17 cellular contexts compared by ENCODE assay signal in genomic region chr12:65493893-65494205, GRCh38.
DNase-seq lines count a peak whose midpoint lies in the region; FAIRE-seq and TF ChIP-seq lines count a peak whose summit lies in the region.
"Had no signal": no experiment of that assay in that cellular context is flagged by ENCODE, and none has a peak within 500 bp of the region (broad histone marks: within the 10 kb centered on the region; RNA-seq: fewer than 3 reads in every experiment).

No MANE protein-coding gene starts in this region.

- H3K36me3 Mint-ChIP-seq in activated CD4-positive, alpha-beta memory T cell treated with anti-CD3 and anti-CD28 coated beads, Interleukin-2, amount 10 ng/mL, durations not matched to agents 7 days and 5 days (ENCODE audit: low read depth), result no peaks in the 10 kb centered on the region
- H3K36me3 Mint-ChIP-seq: CD14-positive monocyte had no signal

- POLR2A ChIA-PET in activated CD4-positive, alpha-beta memory T cell treated with anti-CD3 and anti-CD28 coated beads, Interleukin-2, amount 10 ng/mL, durations not matched to agents 7 days and 5 days (lab: Charles Lee), result no interaction called here

- TF ChIP-seq CTCF in neutrophil (IDR thresholded peaks at IDR 0.05) (no peak), uterus (IDR thresholded peaks at IDR 0.05) (no peak), dorsolateral prefrontal cortex (IDR thresholded peaks at IDR 0.05 in 54 of 56, conservative IDR thresholded peaks at IDR 0.05 in 2 of 56; ENCODE audit: low read depth in 1 of 56, partially characterized antibody in 56 of 56) (no peak)

- no peak overlapping the region for H3K4me3 Mint-ChIP-seq in activated CD4-positive, alpha-beta memory T cell treated with anti-CD3 and anti-CD28 coated beads, Interleukin-2, amount 10 ng/mL, durations not matched to agents 7 days and 5 days
- H3K4me3 Mint-ChIP-seq: CD14-positive monocyte had no signal

- no peaks in the 10 kb centered on the region for H3K27me3 Mint-ChIP-seq in activated CD4-positive, alpha-beta memory T cell treated with anti-CD3 and anti-CD28 coated beads, Interleukin-2, amount 10 ng/mL, durations not matched to agents 7 days and 5 days

- H3K4me3 ChIP-seq in neutrophil (ENCODE audit: low read depth in 1 of 2, low read length in 1 of 2) (no peak overlapping the region), uterus (no peak overlapping the region), dorsolateral prefrontal cortex (no peak overlapping the region)
- H3K4me3 ChIP-seq: A549 had no signal

- CTCF ChIA-PET in activated CD4-positive, alpha-beta memory T cell treated with anti-CD3 and anti-CD28 coated beads, Interleukin-2, amount 10 ng/mL, durations not matched to agents 7 days and 5 days (lab: Charles Lee), result no interaction called here

- FAIRE-seq in H54 (lab: Jason Lieb, UNC) (peak; percentile 71), RCC 7860 (lab: Jason Lieb, UNC) (no peak)
- FAIRE-seq: A549 had no signal

- DNase-seq in H54 (ENCODE audit: insufficient read length, low spot score) (no peak), RCC 7860 (ENCODE audit: low spot score) (peak; percentile 45), kidney tubule cell (ENCODE audit: low spot score) (peak; percentile 65), uterus (no peak), cerebellum (ENCODE audit: low spot score) (no peak), dorsolateral prefrontal cortex (no peak)
- no peak for DNase-seq in activated CD4-positive, alpha-beta memory T cell treated with anti-CD3 and anti-CD28 coated beads, Interleukin-2, amount 10 ng/mL, durations not matched to agents 7 days and 5 days
- DNase-seq: COR-L47, HCEC 1CT, NCI-H1417, NCI-H187 treated with DMSO at 0.1 percent for 48 hours, NCI-H446, NCI-H69, SHP77 had no signal

- no peak for TF ChIP-seq POLR2A in H54 (IDR thresholded peaks at IDR 0.05; ENCODE audit: low read depth, low read length)
- TF ChIP-seq POLR2A in uterus (IDR thresholded peaks at IDR 0.05), result no peak

- H3K27ac ChIP-seq in neutrophil (peak overlapping the region; percentile 53), uterus (no peak overlapping the region), dorsolateral prefrontal cortex (no peak overlapping the region)
- H3K27ac ChIP-seq: A549 had no signal

- no peaks in the 10 kb centered on the region for H3K27me3 ChIP-seq in neutrophil
- no peaks in the 10 kb centered on the region for H3K27me3 ChIP-seq in uterus
- H3K27me3 ChIP-seq in dorsolateral prefrontal cortex, result peaks cover 0 to 19% (median 0%) of the 10 kb centered on the region in 45 donors

- intact Hi-C loops in uterus (cut with DNase I; ENCODE audit: low total_unique reads), result no loop called here
- intact Hi-C loops in dorsolateral prefrontal cortex (cut with DNase I), result no loop called here

- H3K9me3 Mint-ChIP-seq in activated CD4-positive, alpha-beta memory T cell treated with anti-CD3 and anti-CD28 coated beads, Interleukin-2, amount 10 ng/mL, durations not matched to agents 7 days and 5 days, result no peaks in the 10 kb centered on the region

- H3K4me1 Mint-ChIP-seq in activated CD4-positive, alpha-beta memory T cell treated with anti-CD3 and anti-CD28 coated beads, Interleukin-2, amount 10 ng/mL, durations not matched to agents 7 days and 5 days, result no peaks in the 10 kb centered on the region

- H3K4me1 ChIP-seq in neutrophil (ENCODE audit: control insufficient read depth in 1 of 2, insufficient read depth in 1 of 2, low read depth in 1 of 2, low read length in 1 of 2) (peaks cover 49 to 70% of the 10 kb centered on the region in 2 experiments), uterus (no peaks in the 10 kb centered on the region)

- no peak overlapping the region for H3K27ac Mint-ChIP-seq in activated CD4-positive, alpha-beta memory T cell treated with anti-CD3 and anti-CD28 coated beads, Interleukin-2, amount 10 ng/mL, durations not matched to agents 7 days and 5 days

- H3K36me3 ChIP-seq in neutrophil (no peaks in the 10 kb centered on the region), uterus (no peaks in the 10 kb centered on the region)

- H3K9me3 ChIP-seq in neutrophil (no peaks in the 10 kb centered on the region), uterus (no peaks in the 10 kb centered on the region)
- H3K9me3 ChIP-seq: A549 had no signal

Comparison
In these comparisons a context has a peak if more than half of its experiments do, and no peak if none do; other contexts are left out.
1. DNase-seq: peak in RCC 7860 (single experiment) and kidney tubule cell (single experiment); none in H54 (single experiment), uterus (0 of 2), cerebellum (single experiment), activated CD4-positive, alpha-beta memory T cell treated with anti-CD3 and anti-CD28 coated beads, Interleukin-2, amount 10 ng/mL, durations not matched to agents 7 days and 5 days (single experiment) and dorsolateral prefrontal cortex (0 of 10).